24 cellular contexts compared by ENCODE assay signal in genomic region chr17:60631119-60631518, GRCh38. TPM values are rescaled to one million over a fixed set of nuclear protein-coding genes. Genes with fewer than 3 reads are reported as not detected.
A peak's percentile ranks its signal among the peaks of the same experiment; 100 is the strongest.
DNase-seq lines count a peak whose midpoint lies in the region; ATAC-seq, FAIRE-seq and TF ChIP-seq lines count a peak whose summit lies in the region.
"Had no signal": no experiment of that assay in that cellular context is flagged by ENCODE, and none has a peak within 500 bp of the region (broad histone marks: within the 10 kb centered on the region; RNA-seq: fewer than 3 reads in every experiment).

No MANE protein-coding gene starts in this region.

- no peaks in the 10 kb centered on the region for H3K9me3 Mint-ChIP-seq in activated T-cell treated with anti-CD3 and anti-CD28 coated beads, Interleukin-2, amount 50 U/mL, for 72 hours
- no peaks in the 10 kb centered on the region for H3K9me3 Mint-ChIP-seq in HFFc6
- H3K9me3 Mint-ChIP-seq: effector memory CD8-positive, alpha-beta T cell; type B pancreatic cell had no signal

- TF ChIP-seq CTCF in VCaP (conservative IDR thresholded peaks at IDR 0.05): no peak
- TF ChIP-seq CTCF in HFFc6 (IDR thresholded peaks at IDR 0.05): no peak

- peak; percentile 20 for FAIRE-seq in urothelium cell line (lab: Jason Lieb, UNC)
- FAIRE-seq: GM12891, K562 had no signal

- peak overlapping the region; percentile 60 for H3K27ac Mint-ChIP-seq in activated T-cell treated with anti-CD3 and anti-CD28 coated beads, Interleukin-2, amount 50 U/mL, for 72 hours
- H3K27ac Mint-ChIP-seq in HFFc6: no peak overlapping the region
- H3K27ac Mint-ChIP-seq: type B pancreatic cell had no signal

- no peak for ATAC-seq in activated T-cell treated with anti-CD3 and anti-CD28 coated beads, Interleukin-2, amount 50 U/mL, for 72 hours (replicated peaks in 1 of 2)
- no peak for ATAC-seq in HG03521 (IDR thresholded peaks at IDR 0.05; ENCODE audit: unreplicated experiment)
- ATAC-seq: activated CD4-positive, CD25-positive, alpha-beta regulatory T cell treated with anti-CD3 and anti-CD28 coated beads, Interleukin-2, amount 50 U/mL, for 24 hours; effector memory CD8-positive, alpha-beta T cell; K562 had no signal

- H3K27me3 Mint-ChIP-seq in activated T-cell treated with anti-CD3 and anti-CD28 coated beads, Interleukin-2, amount 50 U/mL, for 72 hours (ENCODE audit: low read depth): no peaks in the 10 kb centered on the region
- H3K27me3 Mint-ChIP-seq in HFFc6 (ENCODE audit: insufficient read depth): no peaks in the 10 kb centered on the region; the same call in 1 of the 2 replicates
- H3K27me3 Mint-ChIP-seq: effector memory CD8-positive, alpha-beta T cell; type B pancreatic cell had no signal

- H3K27ac ChIP-seq in VCaP: peak overlapping the region; percentile 71
- peak overlapping the region; percentile 65 for H3K27ac ChIP-seq in layer of hippocampus (ENCODE audit: low read depth, low read length)
- H3K27ac ChIP-seq: hepatocyte, HL-60 had no signal

- H3K27me3 ChIP-seq in layer of hippocampus (ENCODE audit: control insufficient read depth, insufficient read depth, low read length): no peaks in the 10 kb centered on the region
- H3K27me3 ChIP-seq: hepatocyte had no signal

- no peak for DNase-seq in activated T-cell treated with anti-CD3 and anti-CD28 coated beads, Interleukin-2, amount 50 U/mL, for 72 hours
- no peak for DNase-seq in activated T-cell treated with anti-CD3 and anti-CD28 coated beads, Interleukin-2, amount 50 U/mL, for 48 hours
- DNase-seq in urothelium cell line (ENCODE audit: low spot score) (no peak), RPMI8226 (no peak), HFFc6 (no peak)
- DNase-seq: activated CD8-positive, alpha-beta memory T cell treated with anti-CD3 and anti-CD28 coated beads, Interleukin-2, amount 50 U/mL, for 4 hours; activated naive CD4-positive, alpha-beta T cell treated with anti-CD3 and anti-CD28 coated beads, Interleukin-2, amount 50 U/mL, for 16 hours; effector memory CD8-positive, alpha-beta T cell; GDM1; GOT3; kidney glomerular epithelial cell; NCI-H1436 treated with DMSO at 0.1 percent for 48 hours; NCI-H226; NK-92 treated with Interleukin-12 subunit alpha and Interleukin-12 subunit beta, amount 100 ng/mL, for 24 hours; T-helper 2 cell had no signal

- no peak overlapping the region for H3K4me3 Mint-ChIP-seq in activated T-cell treated with anti-CD3 and anti-CD28 coated beads, Interleukin-2, amount 50 U/mL, for 72 hours
- no peak overlapping the region for H3K4me3 Mint-ChIP-seq in HFFc6
- H3K4me3 Mint-ChIP-seq: effector memory CD8-positive, alpha-beta T cell; type B pancreatic cell had no signal

- peaks cover 3% of the 10 kb centered on the region for H3K4me1 Mint-ChIP-seq in activated T-cell treated with anti-CD3 and anti-CD28 coated beads, Interleukin-2, amount 50 U/mL, for 72 hours (ENCODE audit: low read depth)
- H3K4me1 Mint-ChIP-seq in HFFc6 (ENCODE audit: low read depth): peaks cover 5% of the 10 kb centered on the region

- H3K36me3 Mint-ChIP-seq in activated T-cell treated with anti-CD3 and anti-CD28 coated beads, Interleukin-2, amount 50 U/mL, for 72 hours (ENCODE audit: insufficient read depth in 2 of 2): peaks cover 0 to 4% of the 10 kb centered on the region in 2 donors
- peaks cover 14% of the 10 kb centered on the region for H3K36me3 Mint-ChIP-seq in HFFc6 (ENCODE audit: low read depth)

RNA-seq across cellular contexts. Expression of gene PPM1D, which starts 31.1 kb away (rescaled TPM):
- 10 to 100 TPM; 13.1 to 20.0 TPM for total RNA-seq in activated T-cell treated with anti-CD3 and anti-CD28 coated beads, Interleukin-2, amount 50 U/mL, for 72 hours
- 10 to 100 TPM; 13.3 to 14.2 (median 13.5) TPM for total RNA-seq in HFFc6 (2021; fragmentation: NEBNext Ultra II Directional; extraction: Animal tissue kit (Norgen Biotek cat#: 25700))

RNA-seq across cellular contexts. Expression of gene BCAS3, which starts 46.5 kb away (rescaled TPM):
- 10 to 100 TPM; 28.0 to 33.4 TPM for total RNA-seq in activated T-cell treated with anti-CD3 and anti-CD28 coated beads, Interleukin-2, amount 50 U/mL, for 72 hours
- 10 to 100 TPM in 5 of 6 experiments, 1 to 10 TPM in 1; 9.8 to 13.8 (median 12.0) TPM for total RNA-seq in HFFc6 (2021; fragmentation: NEBNext Ultra II Directional; extraction: Animal tissue kit (Norgen Biotek cat#: 25700))
